9 cellular contexts compared by ENCODE assay signal in genomic region chr1:20552728-20553571, GRCh38. TPM values are rescaled to one million over a fixed set of nuclear protein-coding genes. Genes with fewer than 3 reads are reported as not detected.
DNase-seq lines count a peak whose midpoint lies in the region; ATAC-seq, FAIRE-seq and TF ChIP-seq lines count a peak whose summit lies in the region.
"Had no signal": no experiment of that assay in that cellular context is flagged by ENCODE, and none has a peak within 500 bp of the region (broad histone marks: within the 10 kb centered on the region; RNA-seq: fewer than 3 reads in every experiment).

No MANE protein-coding gene starts in this region.

- no peaks in the 10 kb centered on the region for H3K79me2 ChIP-seq in trophoblast cell (ENCODE audit: control insufficient read depth, insufficient read depth, low read length, poor library complexity)

- H2AFZ ChIP-seq in trophoblast cell (ENCODE audit: insufficient read depth, low read length, poor library complexity) = no peak overlapping the region

- H3K18ac ChIP-seq in trophoblast cell (ENCODE audit: low read length) = no peak overlapping the region

- H2BK12ac ChIP-seq in trophoblast cell (ENCODE audit: low read length) = no peak overlapping the region

- H3K36me3 ChIP-seq in RWPE2 (ENCODE audit: low read depth) (no peaks in the 10 kb centered on the region), trophoblast cell (ENCODE audit: control insufficient read depth in 1 of 2, insufficient read depth in 2 of 2, low read length in 2 of 2) (no peaks in the 10 kb centered on the region)

- H3K27me3 ChIP-seq in RWPE2 (ENCODE audit: insufficient read depth, poor library complexity, severe bottlenecking) = peaks cover 31% of the 10 kb centered on the region
- H3K27me3 ChIP-seq in trophoblast cell (ENCODE audit: insufficient read depth, low read length) = peaks cover 51% of the 10 kb centered on the region

- H3K23ac ChIP-seq in trophoblast cell (ENCODE audit: low read length) = no peak overlapping the region

- no peaks in the 10 kb centered on the region for H3K79me1 ChIP-seq in trophoblast cell (ENCODE audit: low read length)

- H3K4me1 ChIP-seq in RWPE2 (ENCODE audit: insufficient read depth, poor library complexity, severe bottlenecking) (no peaks in the 10 kb centered on the region), trophoblast cell (ENCODE audit: control insufficient read depth in 1 of 2, insufficient read depth in 2 of 2, low read length in 2 of 2) (peaks cover 10 to 11% of the 10 kb centered on the region in 2 experiments)

- peak; percentile 59 for DNase-seq in G401 (ENCODE audit: low spot score)
- DNase-seq in RWPE2 (ENCODE audit: low spot score) = no peak
- peak; percentile 36 for DNase-seq in germinal center (ENCODE audit: low spot score)
- peak in 1 of 2 donors; percentile 60 for DNase-seq in trophoblast cell
- no peak for DNase-seq in RCC 7860 (ENCODE audit: low spot score)
- DNase-seq in NCI-H1092 treated with DMSO at 0.1 percent for 48 hours (lab: John Stamatoyannopoulos, UW) = no peak
- DNase-seq: activated T-cell treated with anti-CD3 and anti-CD28 coated beads, Interleukin-2, amount 50 U/mL, for 4 hours had no signal

- ATAC-seq in RWPE2 (ENCODE audit: low read depth) (peak; percentile 59), GM19455 (IDR thresholded peaks at IDR 0.05; ENCODE audit: unreplicated experiment) (no peak), HG03159 (IDR thresholded peaks at IDR 0.05; ENCODE audit: unreplicated experiment) (no peak)

- H3K4me3 ChIP-seq in RWPE2 (ENCODE audit: severe bottlenecking) (peak overlapping the region; percentile 21), trophoblast cell (ENCODE audit: low read depth, low read length) (peak overlapping the region; percentile 35)

- no peak overlapping the region for H3K14ac ChIP-seq in trophoblast cell (ENCODE audit: low read length)

- no peak overlapping the region for H2BK120ac ChIP-seq in trophoblast cell (ENCODE audit: insufficient read depth, low read length, poor library complexity)

- WGBS in trophoblast cell (ENCODE audit: extremely low coverage, insufficient coverage, insufficient read length) = no CpG with 5 or more reads among the region's 99 CpGs

- H3K9ac ChIP-seq in trophoblast cell (ENCODE audit: low read length) = no peak overlapping the region

- H4K91ac ChIP-seq in trophoblast cell (ENCODE audit: low read depth, low read length) = no peak overlapping the region

- H3K4me2 ChIP-seq in trophoblast cell (ENCODE audit: low read length) = peak overlapping the region; percentile 62

- no peak overlapping the region for H3K4ac ChIP-seq in trophoblast cell (ENCODE audit: low read depth, low read length)

- no peak overlapping the region for H2AK5ac ChIP-seq in trophoblast cell (ENCODE audit: low read length)

- no peak for TF ChIP-seq CTCF in RWPE2 (IDR thresholded peaks at IDR 0.05; ENCODE audit: poor library complexity, severe bottlenecking)

- H3K27ac ChIP-seq in RWPE2 (ENCODE audit: poor library complexity, severe bottlenecking) = no peak overlapping the region
- no peak overlapping the region for H3K27ac ChIP-seq in trophoblast cell (ENCODE audit: low read depth, low read length)

- no peak overlapping the region for H2BK5ac ChIP-seq in trophoblast cell (ENCODE audit: low read depth, low read length, poor library complexity)

- no peak overlapping the region for H4K8ac ChIP-seq in trophoblast cell (ENCODE audit: low read depth, low read length)

- no peak overlapping the region for H4K12ac ChIP-seq in trophoblast cell (ENCODE audit: low read depth, low read length)

- FAIRE-seq in RCC 7860 (lab: Jason Lieb, UNC) = no peak

- in situ Hi-C loops in G401 (cut with HindIII; ENCODE audit: low sequenced_read_pairs) = no loop called here

- H3K9me3 ChIP-seq in RWPE2 (ENCODE audit: severe bottlenecking) (no peaks in the 10 kb centered on the region), trophoblast cell (ENCODE audit: insufficient read depth, low read depth, low read length) (peaks cover 2% of the 10 kb centered on the region)

RNA-seq across cellular contexts. Expression of gene FAM43B, which starts 0.6 kb away (rescaled TPM):
- total RNA-seq in G401 (2014; rRNA removed; shearing (Covaris generic)) = 0.31 and 1.4 TPM in 2 replicates
- 0.01 and 0.03 TPM in 2 replicates for polyA plus RNA-seq in trophoblast cell (2013)

RNA-seq across cellular contexts. Expression of gene CDA, which starts 35.9 kb away (rescaled TPM):
- total RNA-seq in G401 (2014; rRNA removed; shearing (Covaris generic)) = not detected in 2 replicates
- polyA plus RNA-seq in trophoblast cell (2013) = 0.16 and 0.21 TPM in 2 replicates
- total RNA-seq: activated T-cell treated with anti-CD3 and anti-CD28 coated beads, Interleukin-2, amount 50 U/mL, for 4 hours had no signal

RNA-seq across cellular contexts. Expression of gene MUL1, which starts 45.0 kb away (rescaled TPM):
- total RNA-seq in G401 (2014; rRNA removed; shearing (Covaris generic)) = 13.3 and 22.3 TPM in 2 replicates
- polyA plus RNA-seq in trophoblast cell (2013) = 13.6 TPM in 2 replicates

Comparison
In these comparisons a context has a peak if more than half of its experiments do, and no peak if none do; other contexts are left out.
1. DNase-seq: peak in G401 (single experiment) and germinal center (single experiment); none in RWPE2 (single experiment), RCC 7860 (single experiment) and NCI-H1092 treated with DMSO at 0.1 percent for 48 hours (single experiment).